Comparison of ENCODE assay signal across 18 cellular contexts in genomic region chr17:42560246-42560645, GRCh38. TPM values are rescaled to one million over a fixed set of nuclear protein-coding genes. Genes with fewer than 3 reads are reported as not detected.
DNase-seq lines count a peak whose midpoint lies in the region; ATAC-seq and TF ChIP-seq lines count a peak whose summit lies in the region.
"Had no signal": no experiment of that assay in that cellular context is flagged by ENCODE, and none has a peak within 500 bp of the region (broad histone marks: within the 10 kb centered on the region; RNA-seq: fewer than 3 reads in every experiment).

No MANE protein-coding gene starts in this region.

- H3K9me3 Mint-ChIP-seq in CD4-positive, CD25-positive, alpha-beta regulatory T cell: peaks cover 0 to 2% (median 0%) of the 10 kb centered on the region in 7 donors
- no peaks in the 10 kb centered on the region for H3K9me3 Mint-ChIP-seq in CD8-positive, alpha-beta memory T cell
- H3K9me3 Mint-ChIP-seq in activated naive CD8-positive, alpha-beta T cell treated with anti-CD3 and anti-CD28 coated beads for 36 hours: no peaks in the 10 kb centered on the region
- H3K9me3 Mint-ChIP-seq in naive thymus-derived CD8-positive, alpha-beta T cell: no peaks in the 10 kb centered on the region

- H3K4me1 Mint-ChIP-seq in CD4-positive, CD25-positive, alpha-beta regulatory T cell: peaks cover 4 to 40% (median 19%) of the 10 kb centered on the region in 4 donors
- H3K4me1 Mint-ChIP-seq in CD8-positive, alpha-beta memory T cell: peaks cover 25 to 38% (median 37%) of the 10 kb centered on the region in 3 donors
- peaks cover 18% of the 10 kb centered on the region for H3K4me1 Mint-ChIP-seq in activated naive CD8-positive, alpha-beta T cell treated with anti-CD3 and anti-CD28 coated beads for 36 hours
- H3K4me1 Mint-ChIP-seq in naive thymus-derived CD8-positive, alpha-beta T cell: peaks cover 16 to 45% (median 38%) of the 10 kb centered on the region in 4 donors

- POLR2A ChIA-PET in CD8-positive, alpha-beta memory T cell (lab: Charles Lee): no interaction called here
- POLR2A ChIA-PET in naive thymus-derived CD8-positive, alpha-beta T cell (lab: Charles Lee): interaction anchor here (0.6 kb wide), 1 partner anchor 9 kb away, joined by 3 read pairs; no protein-coding TSS in a partner anchor

- no peak overlapping the region for H3K4me3 ChIP-seq in CD4-positive, CD25-positive, alpha-beta regulatory T cell (ENCODE audit: low read depth, low read length)
- no peak overlapping the region for H3K4me3 ChIP-seq in CD8-positive, alpha-beta memory T cell (ENCODE audit: low read length)
- no peak overlapping the region for H3K4me3 ChIP-seq in esophagus squamous epithelium
- H3K4me3 ChIP-seq: SK-N-MC, skin epidermis, testis had no signal

- no peaks in the 10 kb centered on the region for H3K36me3 Mint-ChIP-seq in CD4-positive, CD25-positive, alpha-beta regulatory T cell
- H3K36me3 Mint-ChIP-seq in CD8-positive, alpha-beta memory T cell: peaks cover 0 to 23% (median 3%) of the 10 kb centered on the region in 3 donors
- peaks cover 11% of the 10 kb centered on the region for H3K36me3 Mint-ChIP-seq in activated naive CD8-positive, alpha-beta T cell treated with anti-CD3 and anti-CD28 coated beads for 36 hours
- peaks cover 0 to 4% (median 4%) of the 10 kb centered on the region in 3 donors for H3K36me3 Mint-ChIP-seq in naive thymus-derived CD8-positive, alpha-beta T cell

- no peak for TF ChIP-seq POLR2A in esophagus squamous epithelium (IDR thresholded peaks at IDR 0.05)

- H3K36me3 ChIP-seq in CD4-positive, CD25-positive, alpha-beta regulatory T cell (ENCODE audit: control insufficient read depth, insufficient read depth, low read length): peaks cover 9% of the 10 kb centered on the region
- peaks cover 4% of the 10 kb centered on the region for H3K36me3 ChIP-seq in CD8-positive, alpha-beta memory T cell (ENCODE audit: insufficient read depth, low read length)
- H3K36me3 ChIP-seq in esophagus squamous epithelium: peaks cover 10 to 15% (median 13%) of the 10 kb centered on the region in 3 donors

- intact Hi-C loops in esophagus squamous epithelium (cut with DNase I): no loop called here

- peak overlapping the region in 1 of 3 donors; percentile 59 for H3K27ac Mint-ChIP-seq in CD4-positive, CD25-positive, alpha-beta regulatory T cell
- H3K27ac Mint-ChIP-seq in CD8-positive, alpha-beta memory T cell: peak overlapping the region in 3 of 8 donors; percentile 60 to 98 (median 61)
- H3K27ac Mint-ChIP-seq in activated naive CD8-positive, alpha-beta T cell treated with anti-CD3 and anti-CD28 coated beads for 36 hours: no peak overlapping the region
- H3K27ac Mint-ChIP-seq in naive thymus-derived CD8-positive, alpha-beta T cell: peak overlapping the region in 3 of 10 donors; percentile 17 to 69 (median 68)

- H3K4me1 ChIP-seq in CD4-positive, CD25-positive, alpha-beta regulatory T cell (ENCODE audit: control insufficient read depth, insufficient read depth, low read length, poor library complexity, severe bottlenecking): peaks cover 29% of the 10 kb centered on the region
- peaks cover 33% of the 10 kb centered on the region for H3K4me1 ChIP-seq in CD8-positive, alpha-beta memory T cell (ENCODE audit: insufficient read depth, low read length)
- H3K4me1 ChIP-seq in esophagus squamous epithelium: peaks cover 23 to 65% (median 29%) of the 10 kb centered on the region in 3 donors
- H3K4me1 ChIP-seq: foreskin keratinocyte had no signal

- DNase-seq in CD4-positive, CD25-positive, alpha-beta regulatory T cell: no peak
- DNase-seq in CD8-positive, alpha-beta memory T cell: no peak
- no peak for DNase-seq in activated naive CD8-positive, alpha-beta T cell treated with anti-CD3 and anti-CD28 coated beads for 36 hours
- DNase-seq in naive thymus-derived CD8-positive, alpha-beta T cell: no peak
- DNase-seq in NCI-H2081 (lab: John Stamatoyannopoulos, UW): no peak
- DNase-seq in esophagus squamous epithelium (lab: John Stamatoyannopoulos, UW): no peak
- DNase-seq: activated effector memory CD4-positive, alpha-beta T cell treated with Interleukin-2 at 50 U/mL for 16 hours; DMS 273 treated with DMSO at 0.1 percent for 48 hours; foreskin keratinocyte; MV-4-11; NCI-H2081 treated with DMSO at 0.1 percent for 48 hours; stimulated activated CD4-positive, alpha-beta T cell treated with anti-CD3 and anti-CD28 coated beads, Interleukin-4, amount 100 ng/mL, for 24 hours; testis had no signal

- no peak for ATAC-seq in CD4-positive, CD25-positive, alpha-beta regulatory T cell (ENCODE audit: low read depth in 2 of 2)
- no peak for ATAC-seq in naive thymus-derived CD8-positive, alpha-beta T cell
- no peak for ATAC-seq in GM18861 (IDR thresholded peaks at IDR 0.05; ENCODE audit: unreplicated experiment)
- ATAC-seq: foreskin keratinocyte, HepG2, left lobe of liver had no signal

- H3K4me3 Mint-ChIP-seq in CD4-positive, CD25-positive, alpha-beta regulatory T cell: peak overlapping the region in 3 of 4 donors; percentile 62 to 92 (median 89)
- peak overlapping the region in 6 of 7 donors; percentile 13 to 85 (median 72) for H3K4me3 Mint-ChIP-seq in CD8-positive, alpha-beta memory T cell
- peak overlapping the region; percentile 57 for H3K4me3 Mint-ChIP-seq in activated naive CD8-positive, alpha-beta T cell treated with anti-CD3 and anti-CD28 coated beads for 36 hours
- peak overlapping the region in 7 of 10 donors; percentile 34 to 73 (median 69) for H3K4me3 Mint-ChIP-seq in naive thymus-derived CD8-positive, alpha-beta T cell

- H3K27ac ChIP-seq in CD4-positive, CD25-positive, alpha-beta regulatory T cell (ENCODE audit: insufficient read depth, low read length, poor library complexity, severe bottlenecking): no peak overlapping the region
- no peak overlapping the region for H3K27ac ChIP-seq in CD8-positive, alpha-beta memory T cell (ENCODE audit: low read depth, low read length)
- H3K27ac ChIP-seq in esophagus squamous epithelium: peak overlapping the region in 1 of 4 donors; percentile 2
- H3K27ac ChIP-seq: foreskin keratinocyte, SK-N-MC, testis had no signal

- H3K27me3 ChIP-seq in CD4-positive, CD25-positive, alpha-beta regulatory T cell (ENCODE audit: control insufficient read depth, insufficient read depth, low read length): no peaks in the 10 kb centered on the region
- H3K27me3 ChIP-seq in CD8-positive, alpha-beta memory T cell (ENCODE audit: insufficient read depth, low read length, poor library complexity, severe bottlenecking): no peaks in the 10 kb centered on the region
- H3K27me3 ChIP-seq in esophagus squamous epithelium: no peaks in the 10 kb centered on the region
- H3K27me3 ChIP-seq: foreskin keratinocyte, testis had no signal

- H3K9me3 ChIP-seq in CD4-positive, CD25-positive, alpha-beta regulatory T cell (ENCODE audit: control insufficient read depth in 2 of 2, low read length in 2 of 2): no peaks in the 10 kb centered on the region
- H3K9me3 ChIP-seq in CD8-positive, alpha-beta memory T cell (ENCODE audit: low read length): no peaks in the 10 kb centered on the region
- H3K9me3 ChIP-seq in esophagus squamous epithelium: no peaks in the 10 kb centered on the region
- H3K9me3 ChIP-seq: testis had no signal

- TF ChIP-seq CTCF in esophagus squamous epithelium (IDR thresholded peaks at IDR 0.05): no peak

- H3K27me3 Mint-ChIP-seq in CD4-positive, CD25-positive, alpha-beta regulatory T cell: no peaks in the 10 kb centered on the region
- H3K27me3 Mint-ChIP-seq in CD8-positive, alpha-beta memory T cell: no peaks in the 10 kb centered on the region
- no peaks in the 10 kb centered on the region for H3K27me3 Mint-ChIP-seq in activated naive CD8-positive, alpha-beta T cell treated with anti-CD3 and anti-CD28 coated beads for 36 hours
- no peaks in the 10 kb centered on the region for H3K27me3 Mint-ChIP-seq in naive thymus-derived CD8-positive, alpha-beta T cell

- CTCF ChIA-PET in CD8-positive, alpha-beta memory T cell (lab: Charles Lee): interaction anchor here (0.9 kb wide), 1 partner anchor 18 kb away, joined by 3 read pairs; no protein-coding TSS in a partner anchor

- WGBS in esophagus squamous epithelium, 2 donors: 91% methylated on average over 3 of the region's 3 CpGs; no CpG with 5 or more reads in 1 of the 2 donors

RNA-seq across cellular contexts. Expression of gene COASY, which starts 1.7 kb away (rescaled TPM):
- total RNA-seq in CD4-positive, CD25-positive, alpha-beta regulatory T cell: 45.0 TPM
- 10 to 100 TPM; 41.6 to 56.1 (median 51.8) TPM for polyA plus RNA-seq in CD4-positive, CD25-positive, alpha-beta regulatory T cell
- total RNA-seq in CD8-positive, alpha-beta memory T cell: 100 to 1,000 TPM; 103 to 107 TPM
- polyA plus RNA-seq in CD8-positive, alpha-beta memory T cell: 65.6 TPM
- total RNA-seq in activated naive CD8-positive, alpha-beta T cell treated with anti-CD3 and anti-CD28 coated beads for 36 hours: 100 to 1,000 TPM; 111 TPM
- total RNA-seq in naive thymus-derived CD8-positive, alpha-beta T cell: 10 to 100 TPM; 67.0 to 72.3 TPM
- polyA plus RNA-seq in naive thymus-derived CD8-positive, alpha-beta T cell: 10 to 100 TPM; 48.3 to 67.9 (median 65.5) TPM
- total RNA-seq in esophagus squamous epithelium: 10 to 100 TPM; 34.1 to 52.2 (median 46.5) TPM

RNA-seq across cellular contexts. Expression of gene MLX, which starts 6.7 kb away (rescaled TPM):
- 40.8 TPM for total RNA-seq in CD4-positive, CD25-positive, alpha-beta regulatory T cell
- polyA plus RNA-seq in CD4-positive, CD25-positive, alpha-beta regulatory T cell: 10 to 100 TPM; 44.0 to 55.4 (median 49.5) TPM
- total RNA-seq in CD8-positive, alpha-beta memory T cell: 10 to 100 TPM; 61.8 to 62.3 TPM
- 52.1 TPM for polyA plus RNA-seq in CD8-positive, alpha-beta memory T cell
- 10 to 100 TPM; 57.3 to 57.5 TPM for total RNA-seq in activated naive CD8-positive, alpha-beta T cell treated with anti-CD3 and anti-CD28 coated beads for 36 hours
- 10 to 100 TPM; 58.2 to 67.8 TPM for total RNA-seq in naive thymus-derived CD8-positive, alpha-beta T cell
- 10 to 100 TPM; 24.6 to 47.1 (median 25.0) TPM for polyA plus RNA-seq in naive thymus-derived CD8-positive, alpha-beta T cell
- total RNA-seq in esophagus squamous epithelium: 10 to 100 TPM; 34.0 to 47.9 (median 39.9) TPM

RNA-seq across cellular contexts. Expression of gene HSD17B1, which starts 7.5 kb away (rescaled TPM):
- 0.91 TPM for total RNA-seq in CD4-positive, CD25-positive, alpha-beta regulatory T cell
- polyA plus RNA-seq in CD4-positive, CD25-positive, alpha-beta regulatory T cell: under 1 TPM; 0.30 to 0.64 (median 0.61) TPM
- total RNA-seq in CD8-positive, alpha-beta memory T cell: under 1 TPM; 0.29 to 0.37 TPM
- 0.48 TPM for polyA plus RNA-seq in CD8-positive, alpha-beta memory T cell
- total RNA-seq in activated naive CD8-positive, alpha-beta T cell treated with anti-CD3 and anti-CD28 coated beads for 36 hours: under 1 TPM; 0.25 to 0.26 TPM
- 1 to 10 TPM; 1.4 to 2.1 TPM for total RNA-seq in naive thymus-derived CD8-positive, alpha-beta T cell
- polyA plus RNA-seq in naive thymus-derived CD8-positive, alpha-beta T cell: under 1 TPM; 0.18 to 0.98 (median 0.24) TPM
- total RNA-seq in esophagus squamous epithelium: 10 to 100 TPM in 1 of 4 donors, 1 to 10 TPM in 3; 3.0 to 11.8 (median 6.6) TPM

RNA-seq across cellular contexts. Expression of gene PSMC3IP, which starts 17.3 kb away (rescaled TPM):
- 2.5 TPM for total RNA-seq in CD4-positive, CD25-positive, alpha-beta regulatory T cell
- under 1 TPM in 3 of 4 donors, not detected in 1; 0.25 to 0.71 (median 0.39) TPM for polyA plus RNA-seq in CD4-positive, CD25-positive, alpha-beta regulatory T cell
- total RNA-seq in CD8-positive, alpha-beta memory T cell: 10 to 100 TPM; 35.9 to 36.2 TPM
- polyA plus RNA-seq in CD8-positive, alpha-beta memory T cell: 0.83 TPM
- total RNA-seq in activated naive CD8-positive, alpha-beta T cell treated with anti-CD3 and anti-CD28 coated beads for 36 hours: 10 to 100 TPM; 32.5 to 36.2 TPM
- total RNA-seq in naive thymus-derived CD8-positive, alpha-beta T cell: 1 to 10 TPM; 3.3 to 4.6 TPM
- polyA plus RNA-seq in naive thymus-derived CD8-positive, alpha-beta T cell: 1 to 10 TPM in 1 of 3 donors, under 1 TPM in 2; 0.69 to 1.1 (median 0.71) TPM
- total RNA-seq in esophagus squamous epithelium: 1 to 10 TPM in 3 of 4 donors, under 1 TPM in 1; 0.61 to 4.8 (median 2.8) TPM

RNA-seq across cellular contexts. Expression of gene NAGLU, which starts 24.2 kb away (rescaled TPM):
- total RNA-seq in CD4-positive, CD25-positive, alpha-beta regulatory T cell: 11.8 TPM
- polyA plus RNA-seq in CD4-positive, CD25-positive, alpha-beta regulatory T cell: 10 to 100 TPM in 3 of 4 donors, 1 to 10 TPM in 1; 9.2 to 17.2 (median 12.0) TPM
- total RNA-seq in CD8-positive, alpha-beta memory T cell: 10 to 100 TPM; 15.8 to 17.4 TPM
- 17.0 TPM for polyA plus RNA-seq in CD8-positive, alpha-beta memory T cell
- 10 to 100 TPM; 10.6 to 13.6 TPM for total RNA-seq in activated naive CD8-positive, alpha-beta T cell treated with anti-CD3 and anti-CD28 coated beads for 36 hours
- total RNA-seq in naive thymus-derived CD8-positive, alpha-beta T cell: 10 to 100 TPM; 26.4 to 28.5 TPM
- 10 to 100 TPM in 2 of 3 donors, 1 to 10 TPM in 1; 8.0 to 16.2 (median 13.4) TPM for polyA plus RNA-seq in naive thymus-derived CD8-positive, alpha-beta T cell
- total RNA-seq in esophagus squamous epithelium: 10 to 100 TPM; 19.2 to 39.0 (median 26.5) TPM
